ENCODE assay signal across 8 cellular contexts in genomic region chr11:449889-450808, GRCh38. TPM values are rescaled to one million over a fixed set of nuclear protein-coding genes. Genes with fewer than 3 reads are reported as not detected.
DNase-seq lines count a peak whose midpoint lies in the region; ATAC-seq and TF ChIP-seq lines count a peak whose summit lies in the region.

PTDSS2 (plus strand) TSS chr11:450279; CDS start chr11:450456, 177 bp downstream.

- H3K14ac ChIP-seq in IMR-90 (replicated peaks; ENCODE audit: low read depth, low read length): peak within 1 kb of the TSS; percentile 30; the same call in 1 of the 2 replicates

- peak within 1 kb of the TSS; percentile 53 for H4K91ac ChIP-seq in IMR-90 (ENCODE audit: insufficient read depth, low read depth, low read length)

- peak within 1 kb of the TSS; percentile 29 for H2BK5ac ChIP-seq in IMR-90 (ENCODE audit: low read depth, low read length, poor library complexity, severe bottlenecking)

- H3K9me1 ChIP-seq in IMR-90 (ENCODE audit: insufficient read depth, low read length): no peaks in the 10 kb centered on the region

- H3K56ac ChIP-seq in IMR-90 (ENCODE audit: extremely low read depth, insufficient read depth, low read length): no peak within 1 kb of the TSS; the same call in 1 of the 2 replicates

- H3K4ac ChIP-seq in IMR-90 (ENCODE audit: low read depth, low read length): peak within 1 kb of the TSS; percentile 82

- peak within 1 kb of the TSS; percentile 91 for H2AK5ac ChIP-seq in IMR-90 (ENCODE audit: low read depth, low read length)

- H3K4me3 ChIP-seq in IMR-90 (ENCODE audit: insufficient read depth, low read depth, low read length): peak within 1 kb of the TSS; percentile 77
- H3K4me3 ChIP-seq in epithelial cell of proximal tubule (ENCODE audit: low read depth, low read length): peak within 1 kb of the TSS; percentile 80
- peak within 1 kb of the TSS; percentile 75 to 77 for H3K4me3 ChIP-seq in mucosa of rectum (ENCODE audit: low read length in 2 of 2)

- H3K4me2 ChIP-seq in IMR-90 (ENCODE audit: low read depth, low read length): peak within 1 kb of the TSS; percentile 86

- CTCF ChIA-PET in IMR-90 (lab: Yijun Ruan, JAX): interaction anchor here (1.5 to 3.4 kb wide), 2 partner anchors 28 to 43 kb away, joined by 4 to 12 read pairs; no protein-coding TSS in a partner anchor

- peak within 1 kb of the TSS; percentile 55; the same call in 1 of the 2 replicates for H3K23ac ChIP-seq in IMR-90 (ENCODE audit: low read depth, low read length)

- no peak within 1 kb of the TSS for H4K5ac ChIP-seq in IMR-90 (ENCODE audit: low read depth, low read length)

- H3K36me3 ChIP-seq in IMR-90 (ENCODE audit: control insufficient read depth, insufficient read depth, low read length): peaks cover 18% of the 10 kb centered on the region
- peaks cover 7 to 9% of the 10 kb centered on the region in 2 donors for H3K36me3 ChIP-seq in mucosa of rectum (ENCODE audit: control insufficient read depth in 2 of 2, insufficient read depth in 2 of 2, low read length in 2 of 2)

- H3K9me3 ChIP-seq in IMR-90 (ENCODE audit: control insufficient read depth, insufficient read depth, low read length) (no peaks in the 10 kb centered on the region), mucosa of rectum (ENCODE audit: control insufficient read depth in 2 of 2, low read length in 2 of 2) (no peaks in the 10 kb centered on the region)

- peak within 1 kb of the TSS; percentile 39 to 75; a peak in 2 of 4 replicates for H4K8ac ChIP-seq in IMR-90 (ENCODE audit: low read depth in 2 of 2, low read length in 2 of 2)

- ATAC-seq in GM21528 (IDR thresholded peaks at IDR 0.05; ENCODE audit: low FRiP score, unreplicated experiment) (peak; percentile 71), IMR-90 (ENCODE audit: low read depth) (peak; percentile 87)

- H3K27me3 ChIP-seq in IMR-90 (ENCODE audit: control insufficient read depth, insufficient read depth, low read length): no peaks in the 10 kb centered on the region
- H3K27me3 ChIP-seq in mucosa of rectum (ENCODE audit: control insufficient read depth in 2 of 2, insufficient read depth in 2 of 2, low read length in 2 of 2): no peaks in the 10 kb centered on the region

- peaks cover 7 to 51% of the 10 kb centered on the region in 2 experiments for H3K79me1 ChIP-seq in IMR-90 (ENCODE audit: low read depth in 1 of 2, low read length in 2 of 2)

- TF ChIP-seq RAD21 in IMR-90 (IDR thresholded peaks at IDR 0.05; ENCODE audit: low read length): no peak

- H3K4me1 ChIP-seq in IMR-90 (ENCODE audit: control insufficient read depth, insufficient read depth, low read length) (peaks cover 6% of the 10 kb centered on the region), mucosa of rectum (ENCODE audit: control insufficient read depth in 2 of 2, insufficient read depth in 2 of 2, low read length in 2 of 2) (peaks cover 39 to 41% of the 10 kb centered on the region in 2 donors)

- dilution Hi-C loops in IMR-90 (cut with HindIII; ENCODE audit: low sequenced_read_pairs, unreplicated experiment): no loop called here

- DNase-seq in DMS 273 (lab: John Stamatoyannopoulos, UW; ENCODE audit: unreplicated experiment) (peak; percentile 96), IMR-90 (peak; percentile 94), OCI-M1 (lab: John Stamatoyannopoulos, UW) (peak; percentile 97), activated T-cell treated with anti-CD3 and anti-CD28 coated beads for 24 hours (ENCODE audit: low read depth) (peak; percentile 91), epithelial cell of proximal tubule (ENCODE audit: low read depth) (peak; percentile 64)
- DNase-seq in stimulated activated CD8-positive, alpha-beta memory T cell treated with anti-CD3 and anti-CD28 coated beads, Interleukin-4, amount 100 ng/mL, for 48 hours: peak; percentile 97

- H3K18ac ChIP-seq in IMR-90 (ENCODE audit: low read depth, low read length): no peak within 1 kb of the TSS; the same call in 1 of the 2 replicates

- BruUV-seq in IMR-90 (replicated peaks; lab: Mats Ljungman, UMichigan): no TSS peak

- peak within 1 kb of the TSS; percentile 86 for H2AFZ ChIP-seq in IMR-90 (replicated peaks; ENCODE audit: low read length, poor library complexity)

- H3K9ac ChIP-seq in IMR-90 (ENCODE audit: low read depth, low read length): peak within 1 kb of the TSS; percentile 74
- H3K9ac ChIP-seq in mucosa of rectum (ENCODE audit: low read depth in 1 of 2, low read length in 2 of 2): peak within 1 kb of the TSS; percentile 74 to 92

- no peak for TF ChIP-seq POLR2A in IMR-90 (IDR thresholded peaks at IDR 0.05; ENCODE audit: low read depth, low read length)

- H3K27ac ChIP-seq in IMR-90 (ENCODE audit: insufficient read depth, low read length) (peak within 1 kb of the TSS; percentile 69), mucosa of rectum (ENCODE audit: low read depth in 2 of 2, low read length in 2 of 2) (peak within 1 kb of the TSS; percentile 77 to 79)

- in situ Hi-C loops in IMR-90 (cut with MboI; ENCODE audit: low sequenced_read_pairs): loop anchor here (10.0 kb wide), 1 partner anchor 145 kb away; the partner anchor contains the start of gene IFITM2

- H2BK15ac ChIP-seq in IMR-90 (ENCODE audit: low read depth, low read length): no peak within 1 kb of the TSS

- 1% methylated on average over 67 of the region's 108 CpGs; no CpG with 5 or more reads in 1 of the 2 experiments for WGBS in IMR-90 (ENCODE audit: extremely low coverage in 2 of 2, insufficient read length in 1 of 2), 2 experiments

- peaks cover 22% of the 10 kb centered on the region for H4K20me1 ChIP-seq in IMR-90 (ENCODE audit: insufficient read depth, low read length)

- POLR2A ChIA-PET in IMR-90 (lab: Charles Lee; ENCODE audit: unreplicated experiment): no interaction called here

- no peak within 1 kb of the TSS for H2BK20ac ChIP-seq in IMR-90 (ENCODE audit: low read depth, low read length)

- intact Hi-C loops in IMR-90 (cut with micrococcal nuclease): loop anchor here (2.0 to 10.0 kb wide), 5 partner anchors 19 to 243 kb away; partner anchors contain the start of genes B4GALNT4, BET1L, RIC8A and RNH1

- peak within 1 kb of the TSS; percentile 92 for H2AK9ac ChIP-seq in IMR-90 (replicated peaks; ENCODE audit: low read depth, low read length, poor library complexity)

- H2BK120ac ChIP-seq in IMR-90 (ENCODE audit: low read depth, low read length): no peak within 1 kb of the TSS

- TF ChIP-seq CTCF in IMR-90 (conservative IDR thresholded peaks at IDR 0.05; ENCODE audit: low read depth, low read length) (no peak), epithelial cell of proximal tubule (conservative IDR thresholded peaks at IDR 0.05; ENCODE audit: low read depth, low read length) (no peak)

TF ChIP-seq in IMR-90, 13 proteins besides CTCF, POLR2A, EP300 and RAD21:
- TF ChIP-seq BHLHE40 (IDR thresholded peaks at IDR 0.05; ENCODE audit: low read depth, low read length): no peak
- TF ChIP-seq ELK1 (IDR thresholded peaks at IDR 0.05; ENCODE audit: borderline replicate concordance, low read depth, low read length): no peak
- TF ChIP-seq MXI1 (IDR thresholded peaks at IDR 0.05; ENCODE audit: borderline replicate concordance, low read depth, low read length): peak; percentile 63
- TF ChIP-seq RFX5 (IDR thresholded peaks at IDR 0.05; ENCODE audit: low read depth, low read length): no peak
- no peak for TF ChIP-seq SMC3 (IDR thresholded peaks at IDR 0.05; ENCODE audit: low read depth, low read length)
- TF ChIP-seq RCOR1 (IDR thresholded peaks at IDR 0.05; ENCODE audit: insufficient replicate concordance, low read length): no peak
- peak; percentile 12; the same call in 1 of the 2 replicates for TF ChIP-seq USF2 (IDR thresholded peaks at IDR 0.05; ENCODE audit: low read depth, low read length)
- no peak for TF ChIP-seq FOS (IDR thresholded peaks at IDR 0.05; ENCODE audit: low read depth, low read length)
- no peak for TF ChIP-seq MAFK (IDR thresholded peaks at IDR 0.05; ENCODE audit: low read depth, low read length)
- no peak for TF ChIP-seq CEBPB (IDR thresholded peaks at IDR 0.05; ENCODE audit: low read depth, low read length)
- TF ChIP-seq MAZ (IDR thresholded peaks at IDR 0.05; ENCODE audit: borderline replicate concordance, low read depth, low read length): peak; percentile 45; the same call in 1 of the 2 replicates
- no peak for TF ChIP-seq NFE2L2 (IDR thresholded peaks at IDR 0.05; ENCODE audit: low read depth, low read length)
- TF ChIP-seq CHD1 (IDR thresholded peaks at IDR 0.05; ENCODE audit: low read depth, low read length): no peak
TF ChIP-seq in IMR-90: peak in this region for 3.

RNA-seq across cellular contexts. Expression of gene PTDSS2, which starts in this region (rescaled TPM):
- 21.4 and 23.5 TPM in 2 replicates for total RNA-seq in IMR-90 (2012; rRNA removed)
- 26.6 and 29.8 TPM in 2 replicates for polyA plus RNA-seq in IMR-90 (2012; rRNA removed)
- 32.6 and 35.1 TPM in 2 replicates for polyA plus RNA-seq in IMR-90 (2012; cell fraction: cytosol; rRNA removed)
- polyA plus RNA-seq in IMR-90 (2012; cell fraction: nucleus; rRNA removed; ENCODE audit: low replicate concordance): 129 and 308 TPM in 2 replicates
- total RNA-seq in epithelial cell of proximal tubule: 53.4 and 66.1 TPM in 2 replicates

Comparison
In these comparisons a context has a peak if more than half of its experiments do, and no peak if none do; other contexts are left out.
1. Peak in every context shown above with its lines: DNase-seq, ATAC-seq, H3K4me3 ChIP-seq and H3K27ac ChIP-seq.